ENCODE assay signal across 15 cellular contexts in the genomic region with DNA sequence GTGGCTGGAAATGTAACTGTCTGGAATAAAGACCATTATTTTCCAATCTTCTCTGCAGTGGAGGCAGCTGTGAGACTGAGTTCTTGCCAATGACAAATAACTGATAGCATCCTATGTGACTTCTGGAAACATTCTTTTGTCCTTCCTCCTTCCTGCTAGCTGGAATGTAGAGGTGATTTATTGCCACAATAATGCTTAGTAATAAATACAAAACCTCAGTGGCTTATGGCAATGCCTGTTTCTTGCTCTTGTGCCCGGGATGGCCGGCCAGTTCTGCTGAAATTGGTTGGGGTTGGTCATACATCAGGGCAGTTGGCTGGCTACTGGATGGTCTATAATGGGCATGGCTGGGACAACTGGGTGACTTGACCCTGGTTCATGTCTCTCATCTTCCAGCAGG. TPM values are rescaled to one million over a fixed set of nuclear protein-coding genes. Genes with fewer than 3 reads are reported as not detected.
A peak's percentile ranks its signal among the peaks of the same experiment; 100 is the strongest.
DNase-seq lines count a peak whose midpoint lies in the region; ATAC-seq lines count a peak whose summit lies in the region.
"Had no signal": no experiment of that assay in that cellular context is flagged by ENCODE, and none has a peak within 500 bp of the region (broad histone marks: within the 10 kb centered on the region; RNA-seq: fewer than 3 reads in every experiment).

No MANE protein-coding gene starts in this region.

- peak overlapping the region; percentile 42 to 44 for H3K4me3 Mint-ChIP-seq in activated T-cell treated with anti-CD3 and anti-CD28 coated beads, Interleukin-2, amount 50 U/mL, for 72 hours

- peaks cover 95% of the 10 kb centered on the region for H3K4me1 Mint-ChIP-seq in activated T-cell treated with anti-CD3 and anti-CD28 coated beads, Interleukin-2, amount 50 U/mL, for 72 hours (ENCODE audit: low read depth)

- H3K27me3 Mint-ChIP-seq in activated T-cell treated with anti-CD3 and anti-CD28 coated beads, Interleukin-2, amount 50 U/mL, for 72 hours (ENCODE audit: low read depth) = no peaks in the 10 kb centered on the region

- H3K27ac Mint-ChIP-seq in activated T-cell treated with anti-CD3 and anti-CD28 coated beads, Interleukin-2, amount 50 U/mL, for 72 hours = peak overlapping the region; percentile 33

- no peak for ATAC-seq in activated T-cell treated with anti-CD3 and anti-CD28 coated beads, Interleukin-2, amount 50 U/mL, for 72 hours (replicated peaks in 1 of 2)
- no peak for ATAC-seq in HG03139 (IDR thresholded peaks at IDR 0.05; ENCODE audit: unreplicated experiment)
- ATAC-seq in GM21360 (IDR thresholded peaks at IDR 0.05; ENCODE audit: unreplicated experiment) = no peak

- H3K36me3 Mint-ChIP-seq in activated T-cell treated with anti-CD3 and anti-CD28 coated beads, Interleukin-2, amount 50 U/mL, for 72 hours (ENCODE audit: insufficient read depth in 2 of 2) = peaks cover 3 to 6% of the 10 kb centered on the region in 2 donors

- H3K9me3 Mint-ChIP-seq in activated T-cell treated with anti-CD3 and anti-CD28 coated beads, Interleukin-2, amount 50 U/mL, for 72 hours = no peaks in the 10 kb centered on the region

- no peak for DNase-seq in activated T-cell treated with anti-CD3 and anti-CD28 coated beads, Interleukin-2, amount 50 U/mL, for 72 hours
- no peak for DNase-seq in activated T-cell treated with anti-CD3 and anti-CD28 coated beads, Interleukin-2, amount 50 U/mL, for 1 hour
- DNase-seq in LoVo (ENCODE audit: low spot score) (peak; percentile 52), amniotic epithelial cell (ENCODE audit: low read depth) (peak; percentile 34), renal cortical epithelial cell (ENCODE audit: low read depth) (peak; percentile 23), NCI-H82 (lab: John Stamatoyannopoulos, UW) (no peak)
- DNase-seq: DMS 273 treated with DMSO at 0.1 percent for 48 hours; effector memory CD4-positive, alpha-beta T cell; foreskin melanocyte; NCI-H2081 treated with DMSO at 0.1 percent for 48 hours; SHP77; spleen had no signal

RNA-seq across cellular contexts. Expression of a gene that starts 12.2 kb away (rescaled TPM):
- 1 to 10 TPM; 1.4 to 1.7 TPM for total RNA-seq in activated T-cell treated with anti-CD3 and anti-CD28 coated beads, Interleukin-2, amount 50 U/mL, for 72 hours
- total RNA-seq in renal cortical epithelial cell = not detected in 2 replicates
- total RNA-seq: osteocyte, spleen had no signal

RNA-seq across cellular contexts. Expression of a gene that starts 36.5 kb away (rescaled TPM):
- not detected for total RNA-seq in activated T-cell treated with anti-CD3 and anti-CD28 coated beads, Interleukin-2, amount 50 U/mL, for 72 hours
- not detected in 2 replicates for total RNA-seq in renal cortical epithelial cell
- total RNA-seq: osteocyte, spleen had no signal

Comparison
In these comparisons a context has a peak if more than half of its experiments do, and no peak if none do; other contexts are left out.
1. DNase-seq: peak in LoVo (single experiment), amniotic epithelial cell (single experiment) and renal cortical epithelial cell (single experiment); none in activated T-cell treated with anti-CD3 and anti-CD28 coated beads, Interleukin-2, amount 50 U/mL, for 72 hours (0 of 2), activated T-cell treated with anti-CD3 and anti-CD28 coated beads, Interleukin-2, amount 50 U/mL, for 1 hour (single experiment) and NCI-H82 (single experiment).